1 cellular context compared by ENCODE assay signal in the genomic region with DNA sequence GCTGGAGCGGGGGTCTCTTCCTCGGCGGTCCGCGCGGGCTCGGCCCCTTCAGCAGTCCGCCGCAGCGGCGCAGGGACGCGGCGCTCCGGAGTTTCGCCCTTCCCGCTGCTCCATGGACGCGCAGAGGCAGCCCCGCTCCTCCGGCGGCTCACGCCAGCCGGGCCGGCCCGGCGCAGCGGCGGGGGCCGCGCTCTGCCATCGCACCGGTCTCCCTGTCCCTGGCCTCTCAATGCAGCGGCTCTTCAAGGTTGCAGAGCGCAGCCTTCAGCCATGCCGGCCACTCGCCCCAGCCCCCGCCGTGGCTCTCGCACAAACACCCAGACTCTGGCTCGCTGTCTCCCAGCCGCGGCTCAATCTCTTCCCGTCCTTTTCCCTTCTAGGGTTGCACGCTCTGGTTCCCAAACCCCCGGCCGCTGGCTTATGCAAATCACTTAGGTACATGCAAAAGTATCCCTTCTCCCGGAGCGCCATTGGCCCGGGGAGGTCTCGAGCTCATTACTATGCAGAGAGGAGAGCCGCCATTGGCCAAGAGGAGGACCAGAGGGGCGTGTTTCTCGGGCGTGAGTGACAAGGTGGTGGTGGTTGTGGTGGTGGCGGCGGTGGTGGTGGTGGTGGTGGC.
TF ChIP-seq lines count a peak whose summit lies in the region.

A gene with protein sequence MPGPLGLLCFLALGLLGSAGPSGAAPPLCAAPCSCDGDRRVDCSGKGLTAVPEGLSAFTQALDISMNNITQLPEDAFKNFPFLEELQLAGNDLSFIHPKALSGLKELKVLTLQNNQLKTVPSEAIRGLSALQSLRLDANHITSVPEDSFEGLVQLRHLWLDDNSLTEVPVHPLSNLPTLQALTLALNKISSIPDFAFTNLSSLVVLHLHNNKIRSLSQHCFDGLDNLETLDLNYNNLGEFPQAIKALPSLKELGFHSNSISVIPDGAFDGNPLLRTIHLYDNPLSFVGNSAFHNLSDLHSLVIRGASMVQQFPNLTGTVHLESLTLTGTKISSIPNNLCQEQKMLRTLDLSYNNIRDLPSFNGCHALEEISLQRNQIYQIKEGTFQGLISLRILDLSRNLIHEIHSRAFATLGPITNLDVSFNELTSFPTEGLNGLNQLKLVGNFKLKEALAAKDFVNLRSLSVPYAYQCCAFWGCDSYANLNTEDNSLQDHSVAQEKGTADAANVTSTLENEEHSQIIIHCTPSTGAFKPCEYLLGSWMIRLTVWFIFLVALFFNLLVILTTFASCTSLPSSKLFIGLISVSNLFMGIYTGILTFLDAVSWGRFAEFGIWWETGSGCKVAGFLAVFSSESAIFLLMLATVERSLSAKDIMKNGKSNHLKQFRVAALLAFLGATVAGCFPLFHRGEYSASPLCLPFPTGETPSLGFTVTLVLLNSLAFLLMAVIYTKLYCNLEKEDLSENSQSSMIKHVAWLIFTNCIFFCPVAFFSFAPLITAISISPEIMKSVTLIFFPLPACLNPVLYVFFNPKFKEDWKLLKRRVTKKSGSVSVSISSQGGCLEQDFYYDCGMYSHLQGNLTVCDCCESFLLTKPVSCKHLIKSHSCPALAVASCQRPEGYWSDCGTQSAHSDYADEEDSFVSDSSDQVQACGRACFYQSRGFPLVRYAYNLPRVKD (minus strand): TSS at position 393 of the 619 bp plus-strand sequence. CDS start 488 bp downstream, outside the sequence.

TF ChIP-seq in HepG2, 621 proteins besides CTCF, POLR2A, EP300 and RAD21 (continued from another document and continues in another):
- TF ChIP-seq, protein P1, sequence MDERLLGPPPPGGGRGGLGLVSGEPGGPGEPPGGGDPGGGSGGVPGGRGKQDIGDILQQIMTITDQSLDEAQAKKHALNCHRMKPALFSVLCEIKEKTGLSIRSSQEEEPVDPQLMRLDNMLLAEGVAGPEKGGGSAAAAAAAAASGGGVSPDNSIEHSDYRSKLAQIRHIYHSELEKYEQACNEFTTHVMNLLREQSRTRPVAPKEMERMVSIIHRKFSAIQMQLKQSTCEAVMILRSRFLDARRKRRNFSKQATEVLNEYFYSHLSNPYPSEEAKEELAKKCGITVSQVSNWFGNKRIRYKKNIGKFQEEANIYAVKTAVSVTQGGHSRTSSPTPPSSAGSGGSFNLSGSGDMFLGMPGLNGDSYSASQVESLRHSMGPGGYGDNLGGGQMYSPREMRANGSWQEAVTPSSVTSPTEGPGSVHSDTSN (CRISPR knock-in tag; IDR thresholded peaks at IDR 0.05): peak; percentile 73
- TF ChIP-seq, protein P2, sequence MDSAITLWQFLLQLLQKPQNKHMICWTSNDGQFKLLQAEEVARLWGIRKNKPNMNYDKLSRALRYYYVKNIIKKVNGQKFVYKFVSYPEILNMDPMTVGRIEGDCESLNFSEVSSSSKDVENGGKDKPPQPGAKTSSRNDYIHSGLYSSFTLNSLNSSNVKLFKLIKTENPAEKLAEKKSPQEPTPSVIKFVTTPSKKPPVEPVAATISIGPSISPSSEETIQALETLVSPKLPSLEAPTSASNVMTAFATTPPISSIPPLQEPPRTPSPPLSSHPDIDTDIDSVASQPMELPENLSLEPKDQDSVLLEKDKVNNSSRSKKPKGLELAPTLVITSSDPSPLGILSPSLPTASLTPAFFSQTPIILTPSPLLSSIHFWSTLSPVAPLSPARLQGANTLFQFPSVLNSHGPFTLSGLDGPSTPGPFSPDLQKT (CRISPR knock-in tag; IDR thresholded peaks at IDR 0.05; ENCODE audit: borderline replicate concordance): no peak
- TF ChIP-seq MIER2 (CRISPR knock-in tag; IDR thresholded peaks at IDR 0.05) (no peak), ZNF569 (CRISPR knock-in tag; IDR thresholded peaks at IDR 0.05; ENCODE audit: borderline replicate concordance) (no peak), PHF8 (CRISPR knock-in tag; IDR thresholded peaks at IDR 0.05) (peak; percentile 68), SP1 (IDR thresholded peaks at IDR 0.05) (no peak), SP1 (CRISPR knock-in tag; IDR thresholded peaks at IDR 0.05) (no peak), ZNF256 (CRISPR knock-in tag; conservative IDR thresholded peaks at IDR 0.05) (no peak), TOPORS (CRISPR knock-in tag; IDR thresholded peaks at IDR 0.05) (no peak), TBL1XR1 (IDR thresholded peaks at IDR 0.05; ENCODE audit: borderline replicate concordance, low read length, partially characterized antibody) (no peak), SALL2 (CRISPR knock-in tag; IDR thresholded peaks at IDR 0.05) (peak; percentile 56; the same call in 1 of the 2 replicates), POGZ (CRISPR knock-in tag; IDR thresholded peaks at IDR 0.05) (peak; percentile 42; the same call in 1 of the 2 replicates), ZNF772 (CRISPR knock-in tag; IDR thresholded peaks at IDR 0.05) (peak; percentile 29; the same call in 1 of the 2 replicates), MED13 (CRISPR knock-in tag; IDR thresholded peaks at IDR 0.05) (no peak), GTF2F1 (IDR thresholded peaks at IDR 0.05; ENCODE audit: low read length) (no peak), HNRNPL (IDR thresholded peaks at IDR 0.05; ENCODE audit: low read depth, low read length) (0 out of 2 replicates have a peak, but pooled peaks have one; percentile 19), FOSL2 (CRISPR knock-in tag; IDR thresholded peaks at IDR 0.05) (0 out of 2 replicates have a peak, but pooled peaks have one; percentile 32), KDM5A (IDR thresholded peaks at IDR 0.05; ENCODE audit: borderline replicate concordance, low read length) (no peak; the same call in 1 of the 2 replicates), ZNF232 (CRISPR knock-in tag; IDR thresholded peaks at IDR 0.05; ENCODE audit: borderline replicate concordance) (peak; percentile 75; the same call in 1 of the 2 replicates), ZNF607 (CRISPR knock-in tag; IDR thresholded peaks at IDR 0.05; ENCODE audit: borderline replicate concordance) (no peak), ESRRA (CRISPR knock-in tag; IDR thresholded peaks at IDR 0.05; ENCODE audit: low read depth) (no peak), FIP1L1 (IDR thresholded peaks at IDR 0.05; ENCODE audit: borderline replicate concordance, insufficient read depth, low read depth, low read length) (no peak), SMAD3 (CRISPR knock-in tag; IDR thresholded peaks at IDR 0.05) (peak; percentile 68; the same call in 1 of the 2 replicates), AGO2 (optimal IDR thresholded peaks at IDR 0.05; ENCODE audit: low read depth, low read length) (peak; percentile 78), ZNF749 (CRISPR knock-in tag; IDR thresholded peaks at IDR 0.05; ENCODE audit: borderline replicate concordance) (peak; percentile 77; the same call in 1 of the 2 replicates)
- TF ChIP-seq, protein P3, sequence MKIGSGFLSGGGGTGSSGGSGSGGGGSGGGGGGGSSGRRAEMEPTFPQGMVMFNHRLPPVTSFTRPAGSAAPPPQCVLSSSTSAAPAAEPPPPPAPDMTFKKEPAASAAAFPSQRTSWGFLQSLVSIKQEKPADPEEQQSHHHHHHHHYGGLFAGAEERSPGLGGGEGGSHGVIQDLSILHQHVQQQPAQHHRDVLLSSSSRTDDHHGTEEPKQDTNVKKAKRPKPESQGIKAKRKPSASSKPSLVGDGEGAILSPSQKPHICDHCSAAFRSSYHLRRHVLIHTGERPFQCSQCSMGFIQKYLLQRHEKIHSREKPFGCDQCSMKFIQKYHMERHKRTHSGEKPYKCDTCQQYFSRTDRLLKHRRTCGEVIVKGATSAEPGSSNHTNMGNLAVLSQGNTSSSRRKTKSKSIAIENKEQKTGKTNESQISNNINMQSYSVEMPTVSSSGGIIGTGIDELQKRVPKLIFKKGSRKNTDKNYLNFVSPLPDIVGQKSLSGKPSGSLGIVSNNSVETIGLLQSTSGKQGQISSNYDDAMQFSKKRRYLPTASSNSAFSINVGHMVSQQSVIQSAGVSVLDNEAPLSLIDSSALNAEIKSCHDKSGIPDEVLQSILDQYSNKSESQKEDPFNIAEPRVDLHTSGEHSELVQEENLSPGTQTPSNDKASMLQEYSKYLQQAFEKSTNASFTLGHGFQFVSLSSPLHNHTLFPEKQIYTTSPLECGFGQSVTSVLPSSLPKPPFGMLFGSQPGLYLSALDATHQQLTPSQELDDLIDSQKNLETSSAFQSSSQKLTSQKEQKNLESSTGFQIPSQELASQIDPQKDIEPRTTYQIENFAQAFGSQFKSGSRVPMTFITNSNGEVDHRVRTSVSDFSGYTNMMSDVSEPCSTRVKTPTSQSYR (CRISPR knock-in tag; IDR thresholded peaks at IDR 0.05; ENCODE audit: borderline replicate concordance): 0 out of 2 replicates have a peak, but pooled peaks have one; percentile 11
- TF ChIP-seq, protein P4, sequence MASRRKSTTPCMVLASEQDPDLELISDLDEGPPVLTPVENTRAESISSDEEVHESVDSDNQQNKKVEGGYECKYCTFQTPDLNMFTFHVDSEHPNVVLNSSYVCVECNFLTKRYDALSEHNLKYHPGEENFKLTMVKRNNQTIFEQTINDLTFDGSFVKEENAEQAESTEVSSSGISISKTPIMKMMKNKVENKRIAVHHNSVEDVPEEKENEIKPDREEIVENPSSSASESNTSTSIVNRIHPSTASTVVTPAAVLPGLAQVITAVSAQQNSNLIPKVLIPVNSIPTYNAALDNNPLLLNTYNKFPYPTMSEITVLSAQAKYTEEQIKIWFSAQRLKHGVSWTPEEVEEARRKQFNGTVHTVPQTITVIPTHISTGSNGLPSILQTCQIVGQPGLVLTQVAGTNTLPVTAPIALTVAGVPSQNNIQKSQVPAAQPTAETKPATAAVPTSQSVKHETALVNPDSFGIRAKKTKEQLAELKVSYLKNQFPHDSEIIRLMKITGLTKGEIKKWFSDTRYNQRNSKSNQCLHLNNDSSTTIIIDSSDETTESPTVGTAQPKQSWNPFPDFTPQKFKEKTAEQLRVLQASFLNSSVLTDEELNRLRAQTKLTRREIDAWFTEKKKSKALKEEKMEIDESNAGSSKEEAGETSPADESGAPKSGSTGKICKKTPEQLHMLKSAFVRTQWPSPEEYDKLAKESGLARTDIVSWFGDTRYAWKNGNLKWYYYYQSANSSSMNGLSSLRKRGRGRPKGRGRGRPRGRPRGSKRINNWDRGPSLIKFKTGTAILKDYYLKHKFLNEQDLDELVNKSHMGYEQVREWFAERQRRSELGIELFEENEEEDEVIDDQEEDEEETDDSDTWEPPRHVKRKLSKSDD (CRISPR knock-in tag; IDR thresholded peaks at IDR 0.05; ENCODE audit: low read depth): no peak
- TF ChIP-seq, protein P5, sequence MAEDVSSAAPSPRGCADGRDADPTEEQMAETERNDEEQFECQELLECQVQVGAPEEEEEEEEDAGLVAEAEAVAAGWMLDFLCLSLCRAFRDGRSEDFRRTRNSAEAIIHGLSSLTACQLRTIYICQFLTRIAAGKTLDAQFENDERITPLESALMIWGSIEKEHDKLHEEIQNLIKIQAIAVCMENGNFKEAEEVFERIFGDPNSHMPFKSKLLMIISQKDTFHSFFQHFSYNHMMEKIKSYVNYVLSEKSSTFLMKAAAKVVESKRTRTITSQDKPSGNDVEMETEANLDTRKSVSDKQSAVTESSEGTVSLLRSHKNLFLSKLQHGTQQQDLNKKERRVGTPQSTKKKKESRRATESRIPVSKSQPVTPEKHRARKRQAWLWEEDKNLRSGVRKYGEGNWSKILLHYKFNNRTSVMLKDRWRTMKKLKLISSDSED (CRISPR knock-in tag; IDR thresholded peaks at IDR 0.05): 0 out of 2 replicates have a peak, but pooled peaks have one; percentile 16
- TF ChIP-seq, protein P6, sequence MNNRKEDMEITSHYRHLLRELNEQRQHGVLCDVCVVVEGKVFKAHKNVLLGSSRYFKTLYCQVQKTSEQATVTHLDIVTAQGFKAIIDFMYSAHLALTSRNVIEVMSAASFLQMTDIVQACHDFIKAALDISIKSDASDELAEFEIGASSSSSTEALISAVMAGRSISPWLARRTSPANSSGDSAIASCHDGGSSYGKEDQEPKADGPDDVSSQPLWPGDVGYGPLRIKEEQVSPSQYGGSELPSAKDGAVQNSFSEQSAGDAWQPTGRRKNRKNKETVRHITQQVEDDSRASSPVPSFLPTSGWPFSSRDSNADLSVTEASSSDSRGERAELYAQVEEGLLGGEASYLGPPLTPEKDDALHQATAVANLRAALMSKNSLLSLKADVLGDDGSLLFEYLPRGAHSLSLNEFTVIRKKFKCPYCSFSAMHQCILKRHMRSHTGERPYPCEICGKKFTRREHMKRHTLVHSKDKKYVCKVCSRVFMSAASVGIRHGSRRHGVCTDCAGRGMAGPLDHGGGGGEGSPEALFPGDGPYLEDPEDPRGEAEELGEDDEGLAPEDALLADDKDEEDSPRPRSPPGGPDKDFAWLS (CRISPR knock-in tag; IDR thresholded peaks at IDR 0.05; ENCODE audit: borderline replicate concordance): no peak
- TF ChIP-seq, protein P7, sequence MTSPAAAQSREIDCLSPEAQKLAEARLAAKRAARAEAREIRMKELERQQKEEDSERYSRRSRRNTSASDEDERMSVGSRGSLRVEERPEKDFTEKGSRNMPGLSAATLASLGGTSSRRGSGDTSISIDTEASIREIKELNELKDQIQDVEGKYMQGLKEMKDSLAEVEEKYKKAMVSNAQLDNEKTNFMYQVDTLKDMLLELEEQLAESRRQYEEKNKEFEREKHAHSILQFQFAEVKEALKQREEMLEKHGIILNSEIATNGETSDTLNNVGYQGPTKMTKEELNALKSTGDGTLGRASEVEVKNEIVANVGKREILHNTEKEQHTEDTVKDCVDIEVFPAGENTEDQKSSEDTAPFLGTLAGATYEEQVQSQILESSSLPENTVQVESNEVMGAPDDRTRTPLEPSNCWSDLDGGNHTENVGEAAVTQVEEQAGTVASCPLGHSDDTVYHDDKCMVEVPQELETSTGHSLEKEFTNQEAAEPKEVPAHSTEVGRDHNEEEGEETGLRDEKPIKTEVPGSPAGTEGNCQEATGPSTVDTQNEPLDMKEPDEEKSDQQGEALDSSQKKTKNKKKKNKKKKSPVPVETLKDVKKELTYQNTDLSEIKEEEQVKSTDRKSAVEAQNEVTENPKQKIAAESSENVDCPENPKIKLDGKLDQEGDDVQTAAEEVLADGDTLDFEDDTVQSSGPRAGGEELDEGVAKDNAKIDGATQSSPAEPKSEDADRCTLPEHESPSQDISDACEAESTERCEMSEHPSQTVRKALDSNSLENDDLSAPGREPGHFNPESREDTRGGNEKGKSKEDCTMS (CRISPR knock-in tag; conservative IDR thresholded peaks at IDR 0.05): no peak
- TF ChIP-seq, protein P8, sequence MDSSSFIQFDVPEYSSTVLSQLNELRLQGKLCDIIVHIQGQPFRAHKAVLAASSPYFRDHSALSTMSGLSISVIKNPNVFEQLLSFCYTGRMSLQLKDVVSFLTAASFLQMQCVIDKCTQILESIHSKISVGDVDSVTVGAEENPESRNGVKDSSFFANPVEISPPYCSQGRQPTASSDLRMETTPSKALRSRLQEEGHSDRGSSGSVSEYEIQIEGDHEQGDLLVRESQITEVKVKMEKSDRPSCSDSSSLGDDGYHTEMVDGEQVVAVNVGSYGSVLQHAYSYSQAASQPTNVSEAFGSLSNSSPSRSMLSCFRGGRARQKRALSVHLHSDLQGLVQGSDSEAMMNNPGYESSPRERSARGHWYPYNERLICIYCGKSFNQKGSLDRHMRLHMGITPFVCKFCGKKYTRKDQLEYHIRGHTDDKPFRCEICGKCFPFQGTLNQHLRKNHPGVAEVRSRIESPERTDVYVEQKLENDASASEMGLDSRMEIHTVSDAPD (CRISPR knock-in tag; IDR thresholded peaks at IDR 0.05): peak; percentile 71; the same call in 1 of the 2 replicates
